Comparison of ENCODE assay signal across 14 cellular contexts in the genomic region with DNA sequence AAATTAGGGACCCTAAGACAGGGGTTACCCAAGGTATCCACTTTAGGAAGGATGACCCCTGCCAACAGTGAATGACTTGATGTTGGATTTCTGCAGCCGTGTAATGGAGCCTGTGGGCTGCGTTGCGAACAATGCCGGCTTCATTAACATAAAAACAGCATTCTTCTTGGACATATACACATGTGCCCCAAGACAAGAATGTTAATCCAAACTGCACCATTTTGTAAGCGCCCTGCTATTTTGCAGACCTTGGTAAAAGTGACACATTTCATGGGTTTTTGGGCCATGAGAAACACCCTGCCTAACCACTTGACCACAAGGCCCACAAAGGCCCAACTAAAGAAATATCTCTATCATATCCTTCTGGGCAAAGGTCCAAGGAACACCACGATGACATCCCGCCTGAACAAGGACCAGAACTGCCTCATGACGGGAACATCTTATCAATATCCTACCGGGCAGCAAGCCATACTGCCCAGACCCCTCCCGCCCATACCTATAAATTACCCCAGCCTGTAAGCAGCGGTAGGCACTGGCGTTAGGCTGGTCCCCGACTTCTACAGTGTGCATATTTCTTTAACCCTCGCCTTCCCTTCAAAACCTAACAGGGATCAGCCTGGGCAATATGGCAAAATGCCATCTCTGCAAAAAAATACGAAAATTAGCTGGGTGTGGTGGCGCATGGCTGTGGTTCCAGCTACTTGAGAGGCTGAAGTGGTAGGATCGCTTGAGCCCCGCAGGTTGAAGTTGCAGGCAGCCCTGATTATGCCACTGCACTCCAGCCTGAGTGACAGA. TPM values are rescaled to one million over a fixed set of nuclear protein-coding genes. Genes with fewer than 3 reads are reported as not detected.
DNase-seq lines count a peak whose midpoint lies in the region; ATAC-seq, FAIRE-seq and TF ChIP-seq lines count a peak whose summit lies in the region.
"Had no signal": no experiment of that assay in that cellular context is flagged by ENCODE, and none has a peak within 500 bp of the region (broad histone marks: within the 10 kb centered on the region; RNA-seq: fewer than 3 reads in every experiment).

No MANE protein-coding gene starts in this region.

- H3K27me3 ChIP-seq in right lobe of liver = no peaks in the 10 kb centered on the region
- peaks cover 0 to 16% of the 10 kb centered on the region in 2 experiments; a peak in 4 of 5 replicates for H3K27me3 ChIP-seq in HepG2 (ENCODE audit: control insufficient read depth in 1 of 2, insufficient read depth in 2 of 2, low read length in 2 of 2)
- H3K27me3 ChIP-seq in K562 (ENCODE audit: control insufficient read depth in 2 of 2, insufficient read depth in 2 of 2, low read length in 2 of 2) = no peaks in the 10 kb centered on the region
- H3K27me3 ChIP-seq in uterus = no peaks in the 10 kb centered on the region
- no peaks in the 10 kb centered on the region for H3K27me3 ChIP-seq in Peyer's patch
- H3K27me3 ChIP-seq: sigmoid colon had no signal

- H3K4me3 ChIP-seq in right lobe of liver (no peak overlapping the region), HepG2 (replicated peaks in 1 of 3; ENCODE audit: insufficient read depth in 1 of 3, low read depth in 2 of 3, low read length in 3 of 3) (no peak overlapping the region), K562 (no peak overlapping the region), uterus (no peak overlapping the region), Peyer's patch (no peak overlapping the region)
- H3K4me3 ChIP-seq: sigmoid colon had no signal

- H3K36me3 ChIP-seq in right lobe of liver = no peaks in the 10 kb centered on the region
- no peaks in the 10 kb centered on the region for H3K36me3 ChIP-seq in HepG2 (replicated peaks in 1 of 2; ENCODE audit: control insufficient read depth in 1 of 2, insufficient read depth in 2 of 2, low read length in 2 of 2)
- no peaks in the 10 kb centered on the region for H3K36me3 ChIP-seq in K562 (ENCODE audit: control insufficient read depth, insufficient read depth, low read length)
- H3K36me3 ChIP-seq in uterus = no peaks in the 10 kb centered on the region
- no peaks in the 10 kb centered on the region for H3K36me3 ChIP-seq in Peyer's patch
- H3K36me3 ChIP-seq: sigmoid colon had no signal

- H3K9me3 ChIP-seq in right lobe of liver (no peaks in the 10 kb centered on the region), HepG2 (ENCODE audit: low read length) (no peaks in the 10 kb centered on the region), K562 (replicated peaks; ENCODE audit: control insufficient read depth, insufficient read depth, low read depth, low read length) (no peaks in the 10 kb centered on the region), uterus (no peaks in the 10 kb centered on the region), Peyer's patch (no peaks in the 10 kb centered on the region)
- H3K9me3 ChIP-seq: sigmoid colon had no signal

- BruUV-seq in HepG2 (replicated peaks; lab: Mats Ljungman, UMichigan) (no TSS peak), K562 (replicated peaks; lab: Mats Ljungman, UMichigan) (no TSS peak)

- H4K20me1 ChIP-seq in HepG2 (ENCODE audit: insufficient read depth, low read length) (no peaks in the 10 kb centered on the region), K562 (replicated peaks; ENCODE audit: control insufficient read depth, insufficient read depth, low read length) (no peaks in the 10 kb centered on the region)

- H3K9ac ChIP-seq in HepG2 (ENCODE audit: insufficient read depth, low read depth, low read length) = no peak overlapping the region
- peak overlapping the region in 1 of 2 experiments; percentile 41; a peak in 1 of 4 replicates for H3K9ac ChIP-seq in K562 (ENCODE audit: insufficient read depth in 1 of 2, low read depth in 2 of 2, low read length in 2 of 2)
- H3K9ac ChIP-seq: KMS-11 had no signal

- POLR2A ChIA-PET in HepG2 (lab: Yijun Ruan, JAX) (no interaction called here), K562 (lab: Yijun Ruan, JAX) (interaction anchor here (1.7 kb wide), 1 partner anchor 18 kb away, joined by 5 read pairs; no protein-coding TSS in a partner anchor)

- DNase-seq in right lobe of liver (peak in 2 of 3 donors; percentile 26 to 55), HepG2 (ENCODE audit: low spot score) (no peak), K562 (ENCODE audit: extremely low read depth in 1 of 4, low spot score in 3 of 4) (peak in 2 of 4 experiments; percentile 15 to 67), left lobe of liver (ENCODE audit: low spot score) (no peak), uterus (peak in 1 of 2 donors; percentile 37), Peyer's patch (no peak), HuH-7.5 (ENCODE audit: low spot score) (no peak)
- DNase-seq: activated B cell treated with CpG ODN at 0.5 μM for 24 hours; activated naive CD4-positive, alpha-beta T cell treated with anti-CD3 and anti-CD28 coated beads, Interleukin-2, amount 10 ng/mL, durations not matched to agents 7 days and 5 days; left colon; sigmoid colon had no signal

- TF ChIP-seq RAD21 in HepG2 (CRISPR knock-in tag; IDR thresholded peaks at IDR 0.05) = no peak
- no peak for TF ChIP-seq RAD21 in K562 (CRISPR knock-in tag; conservative IDR thresholded peaks at IDR 0.05 in 1 of 2, IDR thresholded peaks at IDR 0.05 in 1 of 2)

- no peak for TF ChIP-seq CTCF in right lobe of liver (IDR thresholded peaks at IDR 0.05)
- no peak for TF ChIP-seq CTCF in HepG2 (CRISPR knock-in tag; IDR thresholded peaks at IDR 0.05)
- TF ChIP-seq CTCF in K562 (IDR thresholded peaks at IDR 0.05 in 2 of 3, conservative IDR thresholded peaks at IDR 0.05 in 1 of 3; ENCODE audit: insufficient read depth in 2 of 3, low read depth in 1 of 3, low read length in 3 of 3) = no peak
- TF ChIP-seq CTCF in uterus (IDR thresholded peaks at IDR 0.05) = no peak
- TF ChIP-seq CTCF in Peyer's patch (IDR thresholded peaks at IDR 0.05) = no peak

- ATAC-seq in right lobe of liver = peak; percentile 64 to 73 (median 68)
- no peak for ATAC-seq in HepG2
- peak; percentile 57 for ATAC-seq in K562
- ATAC-seq in left lobe of liver = peak; percentile 74
- ATAC-seq in GM21360 (IDR thresholded peaks at IDR 0.05; ENCODE audit: unreplicated experiment) = no peak
- ATAC-seq: left colon had no signal

- TF ChIP-seq POLR2A in right lobe of liver (IDR thresholded peaks at IDR 0.05) (no peak), HepG2 (IDR thresholded peaks at IDR 0.05; ENCODE audit: insufficient read depth in 1 of 2, low read depth in 2 of 2, low read length in 2 of 2) (no peak), K562 (conservative IDR thresholded peaks at IDR 0.05) (no peak), uterus (IDR thresholded peaks at IDR 0.05) (no peak), Peyer's patch (IDR thresholded peaks at IDR 0.05) (no peak)

- H3K79me2 ChIP-seq in HepG2 (ENCODE audit: insufficient read depth, low read length) = no peaks in the 10 kb centered on the region
- no peaks in the 10 kb centered on the region for H3K79me2 ChIP-seq in K562 (ENCODE audit: control insufficient read depth, insufficient read depth, low read length)

- H3K4me1 ChIP-seq in right lobe of liver = no peaks in the 10 kb centered on the region
- no peaks in the 10 kb centered on the region for H3K4me1 ChIP-seq in HepG2 (ENCODE audit: insufficient read depth, low read length)
- peaks cover 20 to 21% of the 10 kb centered on the region in 2 experiments; a peak in 4 of 5 replicates for H3K4me1 ChIP-seq in K562 (replicated peaks in 1 of 2; ENCODE audit: control insufficient read depth in 2 of 2, insufficient read depth in 2 of 2, low read length in 2 of 2)
- H3K4me1 ChIP-seq in uterus = no peaks in the 10 kb centered on the region
- no peaks in the 10 kb centered on the region for H3K4me1 ChIP-seq in Peyer's patch
- H3K4me1 ChIP-seq: sigmoid colon had no signal

- TF ChIP-seq EP300 in HepG2 (IDR thresholded peaks at IDR 0.05; ENCODE audit: low read depth in 2 of 2, low read length in 2 of 2) (no peak), HepG2 (CRISPR knock-in tag; IDR thresholded peaks at IDR 0.05; ENCODE audit: borderline replicate concordance) (no peak), K562 (IDR thresholded peaks at IDR 0.05; ENCODE audit: low read length) (no peak)

- H3K9me1 ChIP-seq in K562 (ENCODE audit: control insufficient read depth, insufficient read depth, low read length) = no peaks in the 10 kb centered on the region

- intact Hi-C loops in right lobe of liver (cut with DNase I) = no loop called here
- intact Hi-C loops in HepG2 (cut with micrococcal nuclease; ENCODE audit: unreplicated experiment) = no loop called here
- intact Hi-C loops in K562 (cut with micrococcal nuclease) = loop anchor here (5.0 kb wide), 1 partner anchor 48 kb away; a partner anchor contains a TSS
- intact Hi-C loops in uterus (cut with DNase I; ENCODE audit: low total_unique reads) = no loop called here

- H2AFZ ChIP-seq in HepG2 (ENCODE audit: low read length) (no peak overlapping the region), K562 (ENCODE audit: low read depth, low read length) (peak overlapping the region; percentile 96)

- H3K27ac ChIP-seq in right lobe of liver (peak overlapping the region in 1 of 3 donors; percentile 0), HepG2 (ENCODE audit: extremely low read length, insufficient read depth, low read length) (no peak overlapping the region), K562 (ENCODE audit: extremely low read depth, low read depth, low read length) (peak overlapping the region; percentile 81), uterus (peak overlapping the region; percentile 20 to 59), Peyer's patch (peak overlapping the region in 2 of 4 donors; percentile 5 to 30)
- H3K27ac ChIP-seq: KMS-11 had no signal

- no peak for FAIRE-seq in HepG2 (lab: Jason Lieb, UNC)
- FAIRE-seq in K562 (lab: Jason Lieb, UNC) = peak; percentile 74

- H3K4me2 ChIP-seq in HepG2 (ENCODE audit: low read depth, low read length) (no peak overlapping the region), K562 (ENCODE audit: insufficient read depth, low read length) (peak overlapping the region; percentile 56)
- H3K4me2 ChIP-seq: KMS-11 had no signal

- 40% methylated on average over 13 of the region's 18 CpGs for WGBS in right lobe of liver (ENCODE audit: insufficient coverage, low coverage, low lambda C conversion rate, missing lambda C conversion rate)
- WGBS in HepG2 (ENCODE audit: low lambda C conversion rate) = 28% methylated on average over 14 of the region's 18 CpGs
- WGBS in K562 (ENCODE audit: insufficient coverage, low coverage, missing lambda C conversion rate) = 12% methylated on average over 18 of the region's 18 CpGs

- in situ Hi-C loops in HepG2 (cut with HindIII; ENCODE audit: extremely low pct_ligation_motif_present, low pct_unique_long_range_greater_than_20kb) (no loop called here), K562 (cut with MboI) (no loop called here)

- CTCF ChIA-PET in HepG2 (lab: Yijun Ruan, JAX; ENCODE audit: low intra/inter-chr PET ratio, low total read pairs) (no interaction called here), K562 (lab: Yijun Ruan, JAX; ENCODE audit: low intra/inter-chr PET ratio) (no interaction called here)

RNA-seq across cellular contexts. Expression of a gene that starts 9.7 kb away (rescaled TPM):
- total RNA-seq in right lobe of liver (1 to 10 TPM in 4 of 6 experiments, under 1 TPM in 2; 0.49 to 2.4 (median 1.1) TPM), HepG2 (2016; rRNA removed; fragmentation: Illumina TruSeq; extraction: Trizol) (not detected in 2 replicates), K562 (2014; rRNA removed) (not detected in 2 replicates), K562 (2014; rRNA removed; fragmentation: Illumina TruSeq; extraction: Trizol) (not detected in 2 replicates), K562 (2015; rRNA removed; fragmentation: Illumina TruSeq; extraction: Trizol) (not detected in 2 replicates), K562 (2021) (not detected in 2 replicates), left lobe of liver (0.73 TPM), uterus (1 to 10 TPM in 2 of 4 donors, under 1 TPM in 2; 0.77 to 5.0 (median 1.6) TPM), Peyer's patch (under 1 TPM in 1 of 4 donors, not detected in 3; 0.40 TPM)
- not detected in 2 replicates for total RNA-seq in HepG2 (2016; cell fraction: cytosol; rRNA removed; fragmentation: Illumina TruSeq; extraction: Trizol; ENCODE audit: low read depth)
- total RNA-seq in HepG2 (2016; cell fraction: insoluble cytoplasmic fraction; rRNA removed; fragmentation: Illumina TruSeq; extraction: Trizol) = not detected in 2 replicates
- total RNA-seq in HepG2 (2016; cell fraction: membrane; rRNA removed; fragmentation: Illumina TruSeq; extraction: Trizol) = not detected in 2 replicates
- total RNA-seq in HepG2 (2016; cell fraction: nucleus; rRNA removed; fragmentation: Illumina TruSeq; extraction: Trizol) = not detected in 2 replicates
- polyA plus RNA-seq in HepG2 (2011; rRNA removed) (not detected in 2 replicates), K562 (2011; rRNA removed) (not detected in 2 replicates), K562 (2014; fragmentation: Illumina TruSeq; extraction: Trizol) (not detected in 2 replicates), K562 (2014; fragmentation: Nextera tagmentation; extraction: Ambion mirVana) (not detected), K562 (2014; rRNA removed) (not detected in 2 replicates)
- not detected in 2 replicates for polyA plus RNA-seq in HepG2 (2011; cell fraction: cytosol; rRNA removed)
- polyA plus RNA-seq in HepG2 (2011; cell fraction: nucleus; rRNA removed) = not detected in 2 replicates
- not detected in 2 replicates for polyA plus RNA-seq in HepG2 (2012)
- not detected in 2 replicates for polyA plus RNA-seq in HepG2 (2016; cell fraction: cytosol; fragmentation: Illumina TruSeq; extraction: Trizol; ENCODE audit: low read depth)
- polyA plus RNA-seq in HepG2 (2016; cell fraction: insoluble cytoplasmic fraction; fragmentation: Illumina TruSeq; extraction: Trizol; ENCODE audit: low read depth) = not detected in 2 replicates
- not detected in 2 replicates for polyA plus RNA-seq in HepG2 (2016; cell fraction: membrane; fragmentation: Illumina TruSeq; extraction: Trizol; ENCODE audit: low read depth)
- polyA plus RNA-seq in HepG2 (2016; cell fraction: nucleus; fragmentation: Illumina TruSeq; extraction: Trizol; ENCODE audit: insufficient read depth, low read depth) = not detected in 2 replicates
- polyA minus RNA-seq in HepG2 (2011; rRNA and poly(A)+ RNA removed; ENCODE audit: low replicate concordance) = 0.07 TPM in 1 of 2 replicates, not detected in the other
- not detected in 2 replicates for polyA minus RNA-seq in HepG2 (2011; cell fraction: cytosol; rRNA and poly(A)+ RNA removed)
- polyA minus RNA-seq in HepG2 (2011; cell fraction: nucleus; rRNA and poly(A)+ RNA removed) = not detected in 2 replicates
- total RNA-seq in K562 (2011; cell fraction: chromatin; rRNA removed; ENCODE audit: low replicate concordance) = not detected in 2 replicates
- total RNA-seq in K562 (2011; cell fraction: nucleolus; rRNA removed) = not detected in 2 replicates
- not detected in 2 replicates for total RNA-seq in K562 (2011; cell fraction: nucleoplasm; rRNA removed)
- polyA plus RNA-seq in K562 (2011; cell fraction: cytosol; rRNA removed) = not detected in 2 replicates
- not detected in 2 replicates for polyA plus RNA-seq in K562 (2011; cell fraction: nucleus; rRNA removed)
- polyA plus RNA-seq in K562 (2012) = not detected in 2 replicates
- polyA minus RNA-seq in K562 (2011; rRNA and poly(A)+ RNA removed) = not detected in 2 replicates
- not detected in 2 replicates for polyA minus RNA-seq in K562 (2011; cell fraction: cytosol; rRNA and poly(A)+ RNA removed)
- polyA minus RNA-seq in K562 (2011; cell fraction: nucleus; rRNA and poly(A)+ RNA removed) = not detected in 2 replicates
- total RNA-seq: OCI-LY7 had no signal

RNA-seq across cellular contexts. Expression of a gene that starts 50.3 kb away (rescaled TPM):
- total RNA-seq in right lobe of liver = 1 to 10 TPM in 4 of 6 experiments, under 1 TPM in 2; 0.87 to 3.7 (median 1.5) TPM
- total RNA-seq in HepG2 (2016; rRNA removed; fragmentation: Illumina TruSeq; extraction: Trizol) = 0.49 TPM in 1 of 2 replicates, not detected in the other
- 0.53 TPM in 1 of 2 replicates, not detected in the other for total RNA-seq in HepG2 (2016; cell fraction: cytosol; rRNA removed; fragmentation: Illumina TruSeq; extraction: Trizol; ENCODE audit: low read depth)
- 0.52 TPM in 1 of 2 replicates, not detected in the other for total RNA-seq in HepG2 (2016; cell fraction: insoluble cytoplasmic fraction; rRNA removed; fragmentation: Illumina TruSeq; extraction: Trizol)
- total RNA-seq in HepG2 (2016; cell fraction: membrane; rRNA removed; fragmentation: Illumina TruSeq; extraction: Trizol) = not detected in 2 replicates
- total RNA-seq in HepG2 (2016; cell fraction: nucleus; rRNA removed; fragmentation: Illumina TruSeq; extraction: Trizol) = not detected in 2 replicates
- 0.07 and 0.17 TPM in 2 replicates for polyA plus RNA-seq in HepG2 (2011; rRNA removed)
- polyA plus RNA-seq in HepG2 (2011; cell fraction: cytosol; rRNA removed) = 0.04 TPM in 1 of 2 replicates, not detected in the other
- 0.05 and 0.24 TPM in 2 replicates for polyA plus RNA-seq in HepG2 (2011; cell fraction: nucleus; rRNA removed)
- polyA plus RNA-seq in HepG2 (2012) = 0.33 TPM in 1 of 2 replicates, not detected in the other
- not detected in 2 replicates for polyA plus RNA-seq in HepG2 (2016; cell fraction: cytosol; fragmentation: Illumina TruSeq; extraction: Trizol; ENCODE audit: low read depth)
- polyA plus RNA-seq in HepG2 (2016; cell fraction: insoluble cytoplasmic fraction; fragmentation: Illumina TruSeq; extraction: Trizol; ENCODE audit: low read depth) = 0.69 TPM in 1 of 2 replicates, not detected in the other
- not detected in 2 replicates for polyA plus RNA-seq in HepG2 (2016; cell fraction: membrane; fragmentation: Illumina TruSeq; extraction: Trizol; ENCODE audit: low read depth)
- polyA plus RNA-seq in HepG2 (2016; cell fraction: nucleus; fragmentation: Illumina TruSeq; extraction: Trizol; ENCODE audit: insufficient read depth, low read depth) = 1.1 TPM in 1 of 2 replicates, not detected in the other
- 0.33 TPM in 1 of 2 replicates, not detected in the other for polyA minus RNA-seq in HepG2 (2011; rRNA and poly(A)+ RNA removed; ENCODE audit: low replicate concordance)
- not detected in 2 replicates for polyA minus RNA-seq in HepG2 (2011; cell fraction: cytosol; rRNA and poly(A)+ RNA removed)
- 0.13 TPM in 1 of 2 replicates, not detected in the other for polyA minus RNA-seq in HepG2 (2011; cell fraction: nucleus; rRNA and poly(A)+ RNA removed)
- not detected in 2 replicates for total RNA-seq in K562 (2011; cell fraction: chromatin; rRNA removed; ENCODE audit: low replicate concordance)
- total RNA-seq in K562 (2011; cell fraction: nucleolus; rRNA removed) = not detected in 2 replicates
- total RNA-seq in K562 (2011; cell fraction: nucleoplasm; rRNA removed) = not detected in 2 replicates
- total RNA-seq in K562 (2014; rRNA removed) = 0.20 and 0.27 TPM in 2 replicates
- 0.47 TPM in 1 of 2 replicates, not detected in the other for total RNA-seq in K562 (2014; rRNA removed; fragmentation: Illumina TruSeq; extraction: Trizol)
- total RNA-seq in K562 (2015; rRNA removed; fragmentation: Illumina TruSeq; extraction: Trizol) = 0.26 and 0.51 TPM in 2 replicates
- 0.18 and 0.24 TPM in 2 replicates for total RNA-seq in K562 (2021)
- polyA plus RNA-seq in K562 (2011; rRNA removed) = 0.18 TPM in 1 of 2 replicates, not detected in the other
- not detected in 2 replicates for polyA plus RNA-seq in K562 (2011; cell fraction: cytosol; rRNA removed)
- polyA plus RNA-seq in K562 (2011; cell fraction: nucleus; rRNA removed) = 0.07 and 0.34 TPM in 2 replicates
- 0.09 and 0.18 TPM in 2 replicates for polyA plus RNA-seq in K562 (2012)
- polyA plus RNA-seq in K562 (2014; fragmentation: Illumina TruSeq; extraction: Trizol) = 0.07 and 0.33 TPM in 2 replicates
- polyA plus RNA-seq in K562 (2014; fragmentation: Nextera tagmentation; extraction: Ambion mirVana) = under 1 TPM in 1 of 2 experiments, not detected in 1; 0.32 TPM
- 0.34 TPM in 1 of 2 replicates, not detected in the other for polyA plus RNA-seq in K562 (2014; rRNA removed)
- polyA minus RNA-seq in K562 (2011; rRNA and poly(A)+ RNA removed) = not detected in 2 replicates
- polyA minus RNA-seq in K562 (2011; cell fraction: cytosol; rRNA and poly(A)+ RNA removed) = not detected in 2 replicates
- not detected in 2 replicates for polyA minus RNA-seq in K562 (2011; cell fraction: nucleus; rRNA and poly(A)+ RNA removed)
- 1.0 TPM for total RNA-seq in left lobe of liver
- 10 to 100 TPM in 1 of 4 donors, 1 to 10 TPM in 2, under 1 TPM in 1; 0.90 to 10.2 (median 5.7) TPM for total RNA-seq in uterus
- total RNA-seq in Peyer's patch = 1 to 10 TPM; 1.7 to 6.2 (median 3.4) TPM

Comparison
In these comparisons a context has a peak if more than half of its experiments do, and no peak if none do; other contexts are left out.
1. ATAC-seq: peak in right lobe of liver (4 of 4), K562 (single experiment) and left lobe of liver (single experiment); none in HepG2 (single experiment) and GM21360 (single experiment).
2. DNase-seq: peak in right lobe of liver (2 of 3); none in HepG2 (single experiment), left lobe of liver (single experiment), Peyer's patch (0 of 3) and HuH-7.5 (single experiment).